In genomic region chr17:73536700-73537680, GRCh38 we compare ENCODE assay signal across 2 cellular contexts.
TF ChIP-seq lines count a peak whose summit lies in the region.

No MANE protein-coding gene starts in this region.

TF ChIP-seq in HEK293, 187 proteins besides CTCF, POLR2A, EP300 and RAD21 (continued from another document):
- TF ChIP-seq ZNF18 (tag by site-specific recombination; IDR thresholded peaks at IDR 0.05), result no peak
- peak; percentile 52 for TF ChIP-seq EGR2 (tag by site-specific recombination; IDR thresholded peaks at IDR 0.05; ENCODE audit: low read depth)

TF ChIP-seq in GM12878, 131 proteins besides CTCF, POLR2A, EP300 and RAD21:
- TF ChIP-seq CEBPZ (IDR thresholded peaks at IDR 0.05; ENCODE audit: low read depth, low read length) (no peak), HDAC2 (IDR thresholded peaks at IDR 0.05) (no peak), E2F4 (IDR thresholded peaks at IDR 0.05; ENCODE audit: low read depth, low read length) (no peak), BCL3 (IDR thresholded peaks at IDR 0.05; ENCODE audit: borderline replicate concordance, insufficient read depth, low read depth, low read length, poor library complexity, severe bottlenecking) (peak; percentile 56), MEF2B (IDR thresholded peaks at IDR 0.05; ENCODE audit: partially characterized antibody, poor library complexity, severe bottlenecking) (no peak), MTA3 (IDR thresholded peaks at IDR 0.05; ENCODE audit: borderline replicate concordance, low read length) (no peak), ZBTB11 (CRISPR knock-in tag; IDR thresholded peaks at IDR 0.05) (no peak), ZBTB40 (IDR thresholded peaks at IDR 0.05; ENCODE audit: borderline replicate concordance) (no peak), RAD51 (IDR thresholded peaks at IDR 0.05) (no peak), CBX5 (IDR thresholded peaks at IDR 0.05; ENCODE audit: low read depth) (no peak), SP1 (IDR thresholded peaks at IDR 0.05; ENCODE audit: low read depth, low read length) (no peak), GABPA (IDR thresholded peaks at IDR 0.05; ENCODE audit: low read depth) (no peak), PBX3 (IDR thresholded peaks at IDR 0.05; ENCODE audit: insufficient replicate concordance, low read depth, low read length) (peak; percentile 45), IRF4 (IDR thresholded peaks at IDR 0.05; ENCODE audit: low read depth, low read length) (no peak), IKZF1 (conservative IDR thresholded peaks at IDR 0.05) (no peak), SREBF2 (IDR thresholded peaks at IDR 0.05; ENCODE audit: low read length) (no peak), ATF2 (IDR thresholded peaks at IDR 0.05; ENCODE audit: low read length) (no peak), POU2F2 (IDR thresholded peaks at IDR 0.05; ENCODE audit: borderline replicate concordance, low read depth, low read length) (no peak), ZSCAN29 (IDR thresholded peaks at IDR 0.05) (no peak), TCF3 (IDR thresholded peaks at IDR 0.05; ENCODE audit: borderline replicate concordance, insufficient read depth, low read depth, low read length) (peak; percentile 57; the same call in 1 of the 2 replicates), IKZF2 (IDR thresholded peaks at IDR 0.05) (no peak)
